In the genomic region with DNA sequence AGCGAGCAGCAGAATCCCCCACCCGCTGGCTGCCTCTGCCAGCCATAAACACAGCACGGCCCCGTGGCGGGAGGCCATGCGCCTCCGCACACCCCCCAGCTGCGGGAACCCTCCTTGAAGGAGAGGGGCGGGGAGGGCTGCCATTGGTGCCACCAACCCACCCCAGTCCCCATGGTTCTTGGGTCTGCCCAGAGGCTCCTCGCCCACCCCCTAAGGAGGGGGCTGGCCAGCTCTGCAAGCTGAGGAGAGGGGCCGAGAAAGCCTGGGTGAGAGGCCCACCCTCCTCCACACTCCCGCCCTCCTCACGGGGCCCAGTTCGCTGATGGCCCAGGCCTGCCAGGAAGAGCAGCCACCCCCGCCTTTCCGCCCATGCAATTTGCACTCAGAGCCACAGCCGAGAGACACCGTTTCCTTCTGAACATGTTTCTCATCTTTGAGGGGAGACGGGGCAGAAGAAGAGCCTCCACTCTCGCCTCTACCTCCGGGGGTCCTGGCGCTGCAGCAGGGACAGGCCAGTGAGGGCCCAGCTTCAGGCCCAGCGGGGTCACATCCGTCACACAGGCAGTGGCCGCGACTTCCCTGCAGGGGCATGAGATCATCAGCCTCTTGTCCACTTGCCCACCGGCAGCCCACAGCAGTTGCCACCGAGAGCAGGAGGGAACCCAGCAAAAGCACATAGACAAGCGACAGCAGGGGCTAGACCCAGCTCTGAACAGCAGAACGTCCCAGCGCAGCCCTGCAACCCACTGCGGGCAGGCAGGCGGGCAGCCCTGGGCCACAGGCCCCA, we compare ENCODE assay signal across 22 cellular contexts. TPM values are rescaled to one million over a fixed set of nuclear protein-coding genes. Genes with fewer than 3 reads are reported as not detected.
DNase-seq lines count a peak whose midpoint lies in the region; ATAC-seq, FAIRE-seq and TF ChIP-seq lines count a peak whose summit lies in the region.
"Had no signal": no experiment of that assay in that cellular context is flagged by ENCODE, and none has a peak within 500 bp of the region (broad histone marks: within the 10 kb centered on the region; RNA-seq: fewer than 3 reads in every experiment).

No MANE protein-coding gene starts in this region.

- no peak for FAIRE-seq in kidney (lab: Jason Lieb, UNC)
- FAIRE-seq: A204.1, frontal cortex, urothelium cell line had no signal

- peak overlapping the region; percentile 41 for H3K27ac Mint-ChIP-seq in activated naive CD4-positive, alpha-beta T cell treated with anti-CD3 and anti-CD28 coated beads, Interleukin-2, amount 50 U/mL, for 24 hours
- H3K27ac Mint-ChIP-seq: activated T-helper 17 cell treated with anti-CD3 and anti-CD28 coated beads, Interleukin-2, amount 50 U/mL, for 72 hours; T-cell had no signal

- H3K27me3 ChIP-seq in dorsolateral prefrontal cortex (no peaks in the 10 kb centered on the region), upper lobe of left lung (no peaks in the 10 kb centered on the region)
- H3K27me3 ChIP-seq: spleen had no signal

- H3K9me3 Mint-ChIP-seq in activated naive CD4-positive, alpha-beta T cell treated with anti-CD3 and anti-CD28 coated beads, Interleukin-2, amount 50 U/mL, for 24 hours, result no peaks in the 10 kb centered on the region
- H3K9me3 Mint-ChIP-seq: activated T-helper 17 cell treated with anti-CD3 and anti-CD28 coated beads, Interleukin-2, amount 50 U/mL, for 72 hours; brain; T-cell had no signal

- no peaks in the 10 kb centered on the region for H3K27me3 Mint-ChIP-seq in activated naive CD4-positive, alpha-beta T cell treated with anti-CD3 and anti-CD28 coated beads, Interleukin-2, amount 50 U/mL, for 24 hours
- H3K27me3 Mint-ChIP-seq: activated T-helper 17 cell treated with anti-CD3 and anti-CD28 coated beads, Interleukin-2, amount 50 U/mL, for 72 hours; brain; T-cell had no signal

- intact Hi-C loops in dorsolateral prefrontal cortex (cut with DNase I), result loop anchor here (5.0 to 10.0 kb wide), 5 partner anchors 44 to 369 kb away; a partner anchor contains a TSS
- intact Hi-C loops in kidney (cut with DNase I), result loop anchor here (5.0 kb wide), 1 partner anchor 109 kb away; no protein-coding TSS in a partner anchor

- no peak for TF ChIP-seq CTCF in dorsolateral prefrontal cortex (IDR thresholded peaks at IDR 0.05 in 54 of 56, conservative IDR thresholded peaks at IDR 0.05 in 2 of 56; ENCODE audit: low read depth in 1 of 56, partially characterized antibody in 56 of 56)
- TF ChIP-seq CTCF in kidney (IDR thresholded peaks at IDR 0.05; ENCODE audit: borderline replicate concordance, extremely low read depth, insufficient read depth), result no peak
- no peak for TF ChIP-seq CTCF in upper lobe of left lung (IDR thresholded peaks at IDR 0.05)

- no peak for TF ChIP-seq EP300 in upper lobe of left lung (IDR thresholded peaks at IDR 0.05)

- H3K4me1 Mint-ChIP-seq in activated naive CD4-positive, alpha-beta T cell treated with anti-CD3 and anti-CD28 coated beads, Interleukin-2, amount 50 U/mL, for 24 hours, result no peaks in the 10 kb centered on the region
- H3K4me1 Mint-ChIP-seq: brain had no signal

- H3K36me3 ChIP-seq in kidney (ENCODE audit: control insufficient read depth in 1 of 2, insufficient read depth in 2 of 2, low read length in 2 of 2), result peaks cover 11 to 27% of the 10 kb centered on the region in 2 donors
- H3K36me3 ChIP-seq in upper lobe of left lung, result peaks cover 7 to 91% (median 55%) of the 10 kb centered on the region in 4 donors

- H3K9me3 ChIP-seq in kidney (ENCODE audit: control insufficient read depth in 1 of 2, low read length in 2 of 2) (no peaks in the 10 kb centered on the region), upper lobe of left lung (no peaks in the 10 kb centered on the region)
- H3K9me3 ChIP-seq: spleen had no signal

- DNase-seq in activated naive CD4-positive, alpha-beta T cell (lab: John Stamatoyannopoulos, UW), result no peak
- DNase-seq in dorsolateral prefrontal cortex, result peak in 2 of 10 donors; percentile 45 to 71
- peak; percentile 74 for DNase-seq in kidney
- DNase-seq in upper lobe of left lung, result peak in 1 of 2 donors; percentile 74
- DNase-seq: activated CD4-positive, alpha-beta T cell treated with anti-CD3 and anti-CD28 coated beads, Interleukin-2, amount 50 U/mL, for 1 hour; EL; NCI-H1417 treated with DMSO at 0.1 percent for 48 hours; NCI-H524 treated with DMSO at 0.1 percent for 48 hours; SIG-M5; spleen; T-cell had no signal

- H3K4me1 ChIP-seq in kidney (ENCODE audit: control insufficient read depth in 1 of 2, insufficient read depth in 1 of 2, low read depth in 1 of 2, low read length in 2 of 2) (peaks cover 0 to 3% of the 10 kb centered on the region in 2 donors), upper lobe of left lung (peaks cover 4 to 11% (median 9%) of the 10 kb centered on the region in 4 donors)

- no peak for TF ChIP-seq POLR2A in upper lobe of left lung (IDR thresholded peaks at IDR 0.05)
- no peak for TF ChIP-seq POLR2A in GM18505 (IDR thresholded peaks at IDR 0.05; ENCODE audit: borderline replicate concordance, extremely low read depth, insufficient read depth, insufficient read length)

- WGBS in upper lobe of left lung, 2 donors, result 80 to 81% methylated on average over 17 to 29 of the region's 33 CpGs

- H3K36me3 Mint-ChIP-seq in activated naive CD4-positive, alpha-beta T cell treated with anti-CD3 and anti-CD28 coated beads, Interleukin-2, amount 50 U/mL, for 24 hours, result no peaks in the 10 kb centered on the region
- H3K36me3 Mint-ChIP-seq: brain had no signal

- H3K4me3 ChIP-seq in dorsolateral prefrontal cortex (no peak overlapping the region), kidney (ENCODE audit: low read length in 2 of 2) (no peak overlapping the region), upper lobe of left lung (no peak overlapping the region)
- H3K4me3 ChIP-seq: coronary artery, spleen had no signal

- H3K27ac ChIP-seq in dorsolateral prefrontal cortex (peak overlapping the region in 47 of 59 donors; percentile 5 to 85 (median 57)), kidney (ENCODE audit: low read depth in 2 of 2, low read length in 2 of 2) (no peak overlapping the region), upper lobe of left lung (peak overlapping the region in 3 of 4 donors; percentile 2 to 72 (median 68))
- H3K27ac ChIP-seq: epithelial cell of prostate had no signal

- H3K4me3 Mint-ChIP-seq in activated naive CD4-positive, alpha-beta T cell treated with anti-CD3 and anti-CD28 coated beads, Interleukin-2, amount 50 U/mL, for 24 hours, result no peak overlapping the region
- H3K4me3 Mint-ChIP-seq: activated T-helper 17 cell treated with anti-CD3 and anti-CD28 coated beads, Interleukin-2, amount 50 U/mL, for 72 hours; brain; T-cell had no signal

- H3K9ac ChIP-seq in kidney (ENCODE audit: low read length in 2 of 2), result no peak overlapping the region

- ATAC-seq in upper lobe of left lung (ENCODE audit: low FRiP score in 2 of 2), result no peak
- ATAC-seq in GM21737 (IDR thresholded peaks at IDR 0.05; ENCODE audit: unreplicated experiment), result no peak
- ATAC-seq in GM18505 (IDR thresholded peaks at IDR 0.05; ENCODE audit: unreplicated experiment), result no peak
- no peak for ATAC-seq in GM19328 (IDR thresholded peaks at IDR 0.05; ENCODE audit: unreplicated experiment)
- ATAC-seq: T-cell had no signal

RNA-seq across cellular contexts. Expression of a gene that starts 23.0 kb away (rescaled TPM):
- 10 to 100 TPM; 30.7 to 87.4 (median 61.2) TPM for total RNA-seq in dorsolateral prefrontal cortex
- 14.5 TPM for total RNA-seq in kidney
- polyA plus RNA-seq in kidney (ENCODE audit: insufficient read depth, low read depth, low replicate concordance), result 13.9 TPM
- 10 to 100 TPM; 19.6 to 26.6 (median 21.5) TPM for total RNA-seq in upper lobe of left lung

RNA-seq across cellular contexts. Expression of a gene that starts 43.8 kb away (rescaled TPM):
- total RNA-seq in dorsolateral prefrontal cortex (10 to 100 TPM; 29.4 to 72.9 (median 48.3) TPM), kidney (109 TPM), upper lobe of left lung (100 to 1,000 TPM in 4 of 6 donors, 10 to 100 TPM in 2; 82.6 to 340 (median 110) TPM)
- polyA plus RNA-seq in kidney (ENCODE audit: insufficient read depth, low read depth, low replicate concordance), result 74.9 TPM

Comparison
In these comparisons a context has a peak if more than half of its experiments do, and no peak if none do; other contexts are left out.
1. H3K27ac ChIP-seq: peak in dorsolateral prefrontal cortex (47 of 59) and upper lobe of left lung (3 of 4); none in kidney (0 of 2).